ENCODE assay signal across 31 cellular contexts in genomic region chr17:34321981-34322380, GRCh38. TPM values are rescaled to one million over a fixed set of nuclear protein-coding genes. Genes with fewer than 3 reads are reported as not detected.
DNase-seq lines count a peak whose midpoint lies in the region; ATAC-seq, FAIRE-seq and TF ChIP-seq lines count a peak whose summit lies in the region.
"Had no signal": no experiment of that assay in that cellular context is flagged by ENCODE, and none has a peak within 500 bp of the region (broad histone marks: within the 10 kb centered on the region; RNA-seq: fewer than 3 reads in every experiment).

No MANE protein-coding gene starts in this region.

- TF ChIP-seq EP300 in gastroesophageal sphincter (IDR thresholded peaks at IDR 0.05) (no peak), esophagus muscularis mucosa (IDR thresholded peaks at IDR 0.05) (no peak)

- ATAC-seq in gastroesophageal sphincter = peak; percentile 34
- peak; percentile 52 for ATAC-seq in sciatic nerve
- ATAC-seq: CD8-positive, alpha-beta T cell; HCT116; K562; SK-N-SH treated with all-trans-retinoic acid at 6 μM for 48 hours had no signal

- no peak overlapping the region for H3K4me3 ChIP-seq in gastroesophageal sphincter
- H3K4me3 ChIP-seq in left ventricle myocardium inferior = no peak overlapping the region
- H3K4me3 ChIP-seq in esophagus muscularis mucosa = no peak overlapping the region
- H3K4me3 ChIP-seq: K562, SJCRH30 had no signal

- no peak for TF ChIP-seq CTCF in gastroesophageal sphincter (IDR thresholded peaks at IDR 0.05)
- no peak for TF ChIP-seq CTCF in left ventricle myocardium inferior (IDR thresholded peaks at IDR 0.05; ENCODE audit: borderline replicate concordance)
- TF ChIP-seq CTCF in esophagus muscularis mucosa (IDR thresholded peaks at IDR 0.05) = no peak
- no peak for TF ChIP-seq CTCF in Calu3 (IDR thresholded peaks at IDR 0.05; ENCODE audit: unreplicated experiment)

- no peaks in the 10 kb centered on the region for H3K36me3 Mint-ChIP-seq in Calu3 (ENCODE audit: insufficient read depth, unreplicated experiment)
- H3K36me3 Mint-ChIP-seq: CD8-positive, alpha-beta T cell had no signal

- H3K27me3 ChIP-seq in gastroesophageal sphincter (no peaks in the 10 kb centered on the region), left ventricle myocardium inferior (ENCODE audit: low read depth) (no peaks in the 10 kb centered on the region), esophagus muscularis mucosa (no peaks in the 10 kb centered on the region)
- H3K27me3 ChIP-seq: SJCRH30 had no signal

- CTCF ChIA-PET in Calu3 (lab: Charles Lee) = no interaction called here

- peak overlapping the region in 2 of 4 donors; percentile 6 to 33 for H3K27ac ChIP-seq in gastroesophageal sphincter
- peak overlapping the region; percentile 45 for H3K27ac ChIP-seq in left ventricle myocardium inferior (replicated peaks)
- H3K27ac ChIP-seq in esophagus muscularis mucosa (replicated peaks in 1 of 4) = peak overlapping the region in 2 of 4 donors; percentile 6 to 9
- H3K27ac ChIP-seq: C4-2B, SJCRH30 had no signal

- H3K9me3 Mint-ChIP-seq in Calu3 (ENCODE audit: low read depth, unreplicated experiment) = no peaks in the 10 kb centered on the region

- H3K4me1 ChIP-seq in gastroesophageal sphincter (peaks cover 0 to 7% (median 0%) of the 10 kb centered on the region in 3 donors), left ventricle myocardium inferior (peaks cover 10% of the 10 kb centered on the region), esophagus muscularis mucosa (peaks cover 0 to 6% (median 0%) of the 10 kb centered on the region in 4 donors)
- H3K4me1 ChIP-seq: Caco-2, SJCRH30 had no signal

- TF ChIP-seq POLR2A in gastroesophageal sphincter (IDR thresholded peaks at IDR 0.05) = no peak
- TF ChIP-seq POLR2A in esophagus muscularis mucosa (IDR thresholded peaks at IDR 0.05; ENCODE audit: low read depth) = no peak
- no peak for TF ChIP-seq POLR2A in H54 (IDR thresholded peaks at IDR 0.05; ENCODE audit: low read depth, low read length)

- DNase-seq in left ventricle myocardium inferior (no peak), sciatic nerve (ENCODE audit: low spot score) (no peak), inferior parietal cortex (ENCODE audit: extremely low spot score) (no peak), esophagus muscularis mucosa (ENCODE audit: extremely low spot score) (no peak), H54 (ENCODE audit: insufficient read length, low spot score) (no peak), Calu3 (no peak)
- DNase-seq: Caco-2; CD8-positive, alpha-beta T cell; DMS 273 treated with DMSO at 0.1 percent for 48 hours; DMS79 treated with DMSO at 0.1 percent for 48 hours; GF-D8; GOT3; Kasumi-1; NCI-H1092 treated with DMSO at 0.1 percent for 48 hours; NCI-H1436 treated with DMSO at 0.1 percent for 48 hours; NCI-H187 treated with DMSO at 0.1 percent for 48 hours; NCI-H2171 treated with DMSO at 0.1 percent for 48 hours; NCI-H524; NCI-H748 treated with DMSO at 0.1 percent for 48 hours; SJCRH30 had no signal

- H3K36me3 ChIP-seq in gastroesophageal sphincter = no peaks in the 10 kb centered on the region
- H3K36me3 ChIP-seq in left ventricle myocardium inferior = no peaks in the 10 kb centered on the region
- no peaks in the 10 kb centered on the region for H3K36me3 ChIP-seq in esophagus muscularis mucosa
- H3K36me3 ChIP-seq: SJCRH30 had no signal

- H3K27me3 Mint-ChIP-seq in Calu3 (ENCODE audit: unreplicated experiment) = peaks cover 70% of the 10 kb centered on the region

- H3K4me1 Mint-ChIP-seq in Calu3 (ENCODE audit: low read depth, unreplicated experiment) = no peaks in the 10 kb centered on the region
- H3K4me1 Mint-ChIP-seq: B cell had no signal

- FAIRE-seq in H54 (lab: Jason Lieb, UNC) = no peak
- FAIRE-seq: GM12891, HTR-8/SVneo, K562, RCC 7860 had no signal

- intact Hi-C loops in left ventricle myocardium inferior (cut with micrococcal nuclease) = no loop called here
- intact Hi-C loops in sciatic nerve (cut with DNase I) = no loop called here
- intact Hi-C loops in esophagus muscularis mucosa (cut with DNase I) = no loop called here
- intact Hi-C loops in Calu3 (cut with micrococcal nuclease; ENCODE audit: unreplicated experiment) = no loop called here

- H3K4me3 Mint-ChIP-seq in Calu3 (ENCODE audit: low read depth, unreplicated experiment) = no peak overlapping the region
- H3K4me3 Mint-ChIP-seq: B cell; CD8-positive, alpha-beta T cell had no signal

- BruUV-seq in Calu3 (replicated peaks; lab: Mats Ljungman, UMichigan) = no TSS peak

- H3K9me3 ChIP-seq in gastroesophageal sphincter (peaks cover 0 to 13% (median 0%) of the 10 kb centered on the region in 3 donors), left ventricle myocardium inferior (replicated peaks) (peaks cover 18% of the 10 kb centered on the region), esophagus muscularis mucosa (peaks cover 0 to 10% (median 0%) of the 10 kb centered on the region in 4 donors)
- H3K9me3 ChIP-seq: Caco-2, SJCRH30 had no signal

- no peak overlapping the region for H3K27ac Mint-ChIP-seq in Calu3 (ENCODE audit: unreplicated experiment)
- H3K27ac Mint-ChIP-seq: B cell; CD8-positive, alpha-beta T cell had no signal

RNA-seq across cellular contexts. Expression of gene CCL8, which starts 2.7 kb away (rescaled TPM):
- total RNA-seq in gastroesophageal sphincter (under 1 TPM in 2 of 4 donors, not detected in 2; 0.27 to 0.81 TPM), left ventricle myocardium inferior (0.41 TPM), sciatic nerve (10.3 TPM), esophagus muscularis mucosa (1 to 10 TPM in 1 of 4 donors, not detected in 3; 2.0 TPM), Calu3 (2022) (not detected in 2 replicates)
- total RNA-seq: A673; B cell; Caco-2; CD8-positive, alpha-beta T cell; K562; SJCRH30 had no signal

RNA-seq across cellular contexts. Expression of gene CCL13, which starts 34.3 kb away (rescaled TPM):
- total RNA-seq in gastroesophageal sphincter (1 to 10 TPM in 3 of 4 donors, not detected in 1; 1.7 to 4.3 (median 2.3) TPM), left ventricle myocardium inferior (0.74 TPM), sciatic nerve (28.8 TPM), esophagus muscularis mucosa (1 to 10 TPM in 2 of 4 donors, under 1 TPM in 1, not detected in 1; 0.78 to 3.6 (median 2.0) TPM), Calu3 (2022) (not detected in 2 replicates)
- total RNA-seq: A673; B cell; Caco-2; CD8-positive, alpha-beta T cell; K562; M059J; SJCRH30 had no signal

RNA-seq across cellular contexts. Expression of gene CCL11, which starts 36.4 kb away (rescaled TPM):
- 1 to 10 TPM; 2.0 to 4.5 (median 2.7) TPM for total RNA-seq in gastroesophageal sphincter
- 3.8 TPM for total RNA-seq in left ventricle myocardium inferior
- 0.67 TPM for total RNA-seq in sciatic nerve
- total RNA-seq in esophagus muscularis mucosa = 1 to 10 TPM; 2.0 to 8.8 (median 6.6) TPM
- not detected in 2 replicates for total RNA-seq in Calu3 (2022)
- total RNA-seq: A673; B cell; Caco-2; CD8-positive, alpha-beta T cell; K562; M059J; SJCRH30 had no signal

RNA-seq across cellular contexts. Expression of gene CCL1, which starts 41.1 kb away (rescaled TPM):
- not detected for total RNA-seq in gastroesophageal sphincter
- total RNA-seq in left ventricle myocardium inferior = not detected
- not detected for total RNA-seq in sciatic nerve
- not detected for total RNA-seq in esophagus muscularis mucosa
- not detected in 2 replicates for total RNA-seq in Calu3 (2022)
- total RNA-seq: A673; B cell; Caco-2; CD8-positive, alpha-beta T cell; K562; M059J; SJCRH30 had no signal

RNA-seq across cellular contexts. Expression of gene CCL7, which starts 52.0 kb away (rescaled TPM):
- 1 to 10 TPM in 1 of 4 donors, not detected in 3; 2.2 TPM for total RNA-seq in gastroesophageal sphincter
- total RNA-seq in left ventricle myocardium inferior = not detected
- 1.6 TPM for total RNA-seq in sciatic nerve
- under 1 TPM in 1 of 4 donors, not detected in 3; 0.83 TPM for total RNA-seq in esophagus muscularis mucosa
- not detected in 2 replicates for total RNA-seq in Calu3 (2022)
- total RNA-seq: A673; B cell; Caco-2; CD8-positive, alpha-beta T cell; K562; SJCRH30 had no signal
